In the genomic region with DNA sequence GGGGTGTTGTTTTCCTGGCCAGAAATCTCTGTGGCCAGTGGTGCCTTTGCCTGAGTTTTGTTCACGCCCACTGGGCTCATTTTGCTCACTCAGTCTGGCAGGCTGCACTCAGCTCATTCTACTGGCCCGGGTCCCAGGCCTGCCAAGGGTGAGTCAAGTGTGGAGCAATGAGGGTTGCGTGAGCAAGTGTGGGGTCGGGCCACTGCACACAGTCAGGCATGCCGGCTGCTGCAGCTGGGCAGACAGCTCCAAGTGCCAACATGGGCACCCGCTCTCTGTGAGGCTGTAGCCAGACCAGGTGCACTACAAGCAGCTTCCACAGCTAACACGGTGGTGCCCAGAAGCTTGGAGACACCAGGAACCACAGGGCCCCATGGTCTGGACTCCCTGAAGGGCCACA, we compare ENCODE assay signal across 22 cellular contexts.
DNase-seq lines count a peak whose midpoint lies in the region; ATAC-seq and TF ChIP-seq lines count a peak whose summit lies in the region.
"Had no signal": no experiment of that assay in that cellular context is flagged by ENCODE, and none has a peak within 500 bp of the region (broad histone marks: within the 10 kb centered on the region; RNA-seq: fewer than 3 reads in every experiment).

No MANE protein-coding gene starts in this region.

- no peak for DNase-seq in stimulated activated naive CD8-positive, alpha-beta T cell treated with anti-CD3 and anti-CD28 coated beads, Interleukin-15, amount 100 ng/mL, for 72 hours
- no peak for DNase-seq in stimulated activated naive CD8-positive, alpha-beta T cell treated with anti-CD3 and anti-CD28 coated beads, Interleukin-15, Interleukin-2, amounts not matched to agents 100 U/mL and 50 U/mL, for 24 hours
- DNase-seq in fibroblast of pulmonary artery (ENCODE audit: low read depth) (peak; percentile 51), midbrain (lab: John Stamatoyannopoulos, UW) (peak; percentile 20), DMS53 treated with DMSO at 0.1 percent for 48 hours (lab: John Stamatoyannopoulos, UW; ENCODE audit: unreplicated experiment) (no peak), NCI-H146 treated with DMSO at 0.1 percent for 48 hours (lab: John Stamatoyannopoulos, UW; ENCODE audit: unreplicated experiment) (no peak), PC-3 (no peak)
- DNase-seq: CD4-positive, alpha-beta T cell; DND-41; glutamatergic neuron; IMR-90; MV-4-11; NCI-H526 treated with DMSO at 0.1 percent for 48 hours; ovary; small intestine; stimulated activated CD4-positive, alpha-beta T cell treated with anti-CD3 and anti-CD28 coated beads, Interleukin-4, amount 100 ng/mL, for 4 hours; T-helper 1 cell; WERI-Rb-1 had no signal

- no peaks in the 10 kb centered on the region for H3K36me3 ChIP-seq in PC-3 (ENCODE audit: low read depth, low read length)
- H3K36me3 ChIP-seq: ovary, WERI-Rb-1 had no signal

- POLR2A ChIA-PET in PC-3 (lab: Charles Lee; ENCODE audit: unreplicated experiment): no interaction called here

- H3K79me2 ChIP-seq in PC-3 (ENCODE audit: low read length): no peaks in the 10 kb centered on the region

- peaks cover 7% of the 10 kb centered on the region for H3K27me3 Mint-ChIP-seq in stimulated activated naive CD8-positive, alpha-beta T cell treated with anti-CD3 and anti-CD28 coated beads, Interleukin-15, amount 100 ng/mL, for 72 hours
- H3K27me3 Mint-ChIP-seq: activated T-helper 17 cell treated with anti-CD3 and anti-CD28 coated beads, Interleukin-2, amount 50 U/mL, for 72 hours; CD4-positive, alpha-beta T cell had no signal

- H3K4me1 Mint-ChIP-seq in stimulated activated naive CD8-positive, alpha-beta T cell treated with anti-CD3 and anti-CD28 coated beads, Interleukin-15, amount 100 ng/mL, for 72 hours: no peaks in the 10 kb centered on the region
- H3K4me1 Mint-ChIP-seq: activated T-helper 17 cell treated with anti-CD3 and anti-CD28 coated beads, Interleukin-2, amount 50 U/mL, for 72 hours had no signal

- CTCF ChIA-PET in PC-3 (lab: Charles Lee): no interaction called here

- intact Hi-C loops in PC-3 (cut with micrococcal nuclease): no loop called here

- no peak overlapping the region for H3K4me3 ChIP-seq in fibroblast of pulmonary artery (replicated peaks; ENCODE audit: low read depth, low read length)
- H3K4me3 ChIP-seq in PC-3 (ENCODE audit: low read length): no peak overlapping the region
- H3K4me3 ChIP-seq: A549, ovary had no signal

- H3K9me3 ChIP-seq in PC-3 (ENCODE audit: low read length): no peaks in the 10 kb centered on the region
- H3K9me3 ChIP-seq: A549, ovary had no signal

- no peak overlapping the region for H3K9ac ChIP-seq in PC-3 (ENCODE audit: low read length)

- no peaks in the 10 kb centered on the region for H4K20me1 ChIP-seq in PC-3 (ENCODE audit: low read length)

- no peaks in the 10 kb centered on the region for H3F3A ChIP-seq in PC-3 (ENCODE audit: low read length, unreplicated experiment)

- peaks cover 0 to 7% of the 10 kb centered on the region in 2 donors for H3K9me3 Mint-ChIP-seq in stimulated activated naive CD8-positive, alpha-beta T cell treated with anti-CD3 and anti-CD28 coated beads, Interleukin-15, amount 100 ng/mL, for 72 hours

- H3K4me2 ChIP-seq in PC-3 (ENCODE audit: low read length): no peak overlapping the region
- H3K4me2 ChIP-seq: A549 had no signal

- TF ChIP-seq CTCF in fibroblast of pulmonary artery (IDR thresholded peaks at IDR 0.05; ENCODE audit: low read length, missing control alignments) (no peak), PC-3 (conservative IDR thresholded peaks at IDR 0.05; ENCODE audit: low read depth, low read length) (no peak)

- no peaks in the 10 kb centered on the region for H3K4me1 ChIP-seq in PC-3 (ENCODE audit: insufficient read depth, low read length)
- H3K4me1 ChIP-seq: A549 had no signal

- no peak overlapping the region for H3K27ac Mint-ChIP-seq in stimulated activated naive CD8-positive, alpha-beta T cell treated with anti-CD3 and anti-CD28 coated beads, Interleukin-15, amount 100 ng/mL, for 72 hours
- H3K27ac Mint-ChIP-seq: activated T-helper 17 cell treated with anti-CD3 and anti-CD28 coated beads, Interleukin-2, amount 50 U/mL, for 72 hours; CD4-positive, alpha-beta T cell; type B pancreatic cell had no signal

- ATAC-seq in stimulated activated naive CD8-positive, alpha-beta T cell treated with anti-CD3 and anti-CD28 coated beads, Interleukin-15, amount 100 ng/mL, for 72 hours: peak; percentile 12
- no peak for ATAC-seq in stimulated activated naive CD8-positive, alpha-beta T cell treated with anti-CD3 and anti-CD28 coated beads, Interleukin-15, Interleukin-2, amounts not matched to agents 100 U/mL and 50 U/mL, for 24 hours
- ATAC-seq in HG02884 (IDR thresholded peaks at IDR 0.05; ENCODE audit: unreplicated experiment) (no peak), PC-3 (no peak)
- ATAC-seq: A549; activated T-helper 17 cell treated with anti-CD3 and anti-CD28 coated beads, Interleukin-2, amount 50 U/mL, for 72 hours had no signal

- no peak overlapping the region for H3K4me3 Mint-ChIP-seq in stimulated activated naive CD8-positive, alpha-beta T cell treated with anti-CD3 and anti-CD28 coated beads, Interleukin-15, amount 100 ng/mL, for 72 hours
- H3K4me3 Mint-ChIP-seq: activated T-helper 17 cell treated with anti-CD3 and anti-CD28 coated beads, Interleukin-2, amount 50 U/mL, for 72 hours; CD4-positive, alpha-beta T cell; type B pancreatic cell had no signal

- H3K27me3 ChIP-seq in PC-3 (ENCODE audit: low read length): no peaks in the 10 kb centered on the region
- H3K27me3 ChIP-seq: ovary had no signal

- no peak overlapping the region for H2AFZ ChIP-seq in PC-3 (ENCODE audit: low read length)

- H3K27ac ChIP-seq in PC-3 (ENCODE audit: low read length): no peak overlapping the region
- H3K27ac ChIP-seq: A549, ovary, WERI-Rb-1 had no signal

- BruUV-seq in PC-3 (replicated peaks; lab: Mats Ljungman, UMichigan): no TSS peak

- no peaks in the 10 kb centered on the region for H3K9me2 ChIP-seq in PC-3 (replicated peaks; ENCODE audit: low read length)

Comparison
In these comparisons a context has a peak if more than half of its experiments do, and no peak if none do; other contexts are left out.
1. DNase-seq: peak in fibroblast of pulmonary artery (single experiment) and midbrain (single experiment); none in stimulated activated naive CD8-positive, alpha-beta T cell treated with anti-CD3 and anti-CD28 coated beads, Interleukin-15, amount 100 ng/mL, for 72 hours (0 of 2), stimulated activated naive CD8-positive, alpha-beta T cell treated with anti-CD3 and anti-CD28 coated beads, Interleukin-15, Interleukin-2, amounts not matched to agents 100 U/mL and 50 U/mL, for 24 hours (single experiment), DMS53 treated with DMSO at 0.1 percent for 48 hours (single experiment), NCI-H146 treated with DMSO at 0.1 percent for 48 hours (single experiment) and PC-3 (single experiment).